In genomic region chr7:129801882-129802281, GRCh38 we compare ENCODE assay signal across 24 cellular contexts.
DNase-seq lines count a peak whose midpoint lies in the region; ATAC-seq, FAIRE-seq and TF ChIP-seq lines count a peak whose summit lies in the region.
"Had no signal": no experiment of that assay in that cellular context is flagged by ENCODE, and none has a peak within 500 bp of the region (broad histone marks: within the 10 kb centered on the region; RNA-seq: fewer than 3 reads in every experiment).

No MANE protein-coding gene starts in this region.

- in situ Hi-C loops in GM12878 (cut with MboI): no loop called here

- CTCF ChIA-PET in activated CD4-positive, alpha-beta T cell treated with anti-CD3 and anti-CD28 coated beads for 36 hours (lab: Charles Lee): no interaction called here
- CTCF ChIA-PET in activated CD4-positive, alpha-beta T cell treated with anti-CD3 and anti-CD28 coated beads, Interleukin-2, amount 10 ng/mL, durations not matched to agents 7 days and 5 days (lab: Charles Lee): no interaction called here
- CTCF ChIA-PET in GM12878 (lab: Yijun Ruan, JAX): no interaction called here
- CTCF ChIA-PET in activated CD8-positive, alpha-beta memory T cell treated with anti-CD3 and anti-CD28 coated beads, Interleukin-2, amount 10 ng/mL, durations not matched to agents 7 days and 5 days (lab: Charles Lee): no interaction called here
- CTCF ChIA-PET in CD4-positive, alpha-beta memory T cell (lab: Charles Lee; ENCODE audit: partially characterized antibody): no interaction called here

- ATAC-seq in activated CD4-positive, alpha-beta T cell treated with anti-CD3 and anti-CD28 coated beads for 36 hours: peak; percentile 33
- no peak for ATAC-seq in GM12878
- no peak for ATAC-seq in activated CD8-positive, alpha-beta memory T cell treated with anti-CD3 and anti-CD28 coated beads, Interleukin-2, amount 10 ng/mL, durations not matched to agents 7 days and 5 days
- ATAC-seq: HepG2; left colon; Right ventricle myocardium inferior; stimulated activated naive CD8-positive, alpha-beta T cell treated with anti-CD3 and anti-CD28 coated beads, Interleukin-15, Interleukin-2, amounts not matched to agents 100 U/mL and 50 U/mL, for 24 hours had no signal

- no peak overlapping the region for H3K4me2 ChIP-seq in GM12878 (ENCODE audit: control insufficient read depth, insufficient read depth)

- POLR2A ChIA-PET in activated CD4-positive, alpha-beta T cell treated with anti-CD3 and anti-CD28 coated beads for 36 hours (lab: Charles Lee): no interaction called here
- POLR2A ChIA-PET in activated CD4-positive, alpha-beta T cell treated with anti-CD3 and anti-CD28 coated beads, Interleukin-2, amount 10 ng/mL, durations not matched to agents 7 days and 5 days (lab: Charles Lee): no interaction called here
- POLR2A ChIA-PET in GM12878 (lab: Charles Lee): no interaction called here
- POLR2A ChIA-PET in CD4-positive, alpha-beta memory T cell (lab: Charles Lee; ENCODE audit: partially characterized antibody): no interaction called here

- TF ChIP-seq POLR2A in GM12878 (IDR thresholded peaks at IDR 0.05; ENCODE audit: low read depth, low read length): no peak

- H3K4me1 Mint-ChIP-seq in activated CD4-positive, alpha-beta T cell treated with anti-CD3 and anti-CD28 coated beads for 36 hours: no peaks in the 10 kb centered on the region
- no peaks in the 10 kb centered on the region for H3K4me1 Mint-ChIP-seq in activated CD4-positive, alpha-beta T cell treated with anti-CD3 and anti-CD28 coated beads, Interleukin-2, amount 10 ng/mL, durations not matched to agents 7 days and 5 days
- H3K4me1 Mint-ChIP-seq in activated T-cell treated with anti-CD3 and anti-CD28 coated beads, Interleukin-2, amount 50 U/mL, for 24 hours (ENCODE audit: low read depth): no peaks in the 10 kb centered on the region
- no peaks in the 10 kb centered on the region for H3K4me1 Mint-ChIP-seq in activated CD8-positive, alpha-beta memory T cell treated with anti-CD3 and anti-CD28 coated beads, Interleukin-2, amount 10 ng/mL, durations not matched to agents 7 days and 5 days
- no peaks in the 10 kb centered on the region for H3K4me1 Mint-ChIP-seq in CD4-positive, alpha-beta memory T cell
- H3K4me1 Mint-ChIP-seq: CD14-positive monocyte, naive B cell had no signal

- no peaks in the 10 kb centered on the region for H3K36me3 ChIP-seq in GM12878 (ENCODE audit: control insufficient read depth in 2 of 2, insufficient read depth in 2 of 2, low read length in 1 of 2)
- H3K36me3 ChIP-seq in CD4-positive, alpha-beta memory T cell (ENCODE audit: insufficient read depth, low read length): no peaks in the 10 kb centered on the region

- H3K36me3 Mint-ChIP-seq in activated CD4-positive, alpha-beta T cell treated with anti-CD3 and anti-CD28 coated beads for 36 hours (ENCODE audit: low read depth): no peaks in the 10 kb centered on the region
- no peaks in the 10 kb centered on the region for H3K36me3 Mint-ChIP-seq in activated CD4-positive, alpha-beta T cell treated with anti-CD3 and anti-CD28 coated beads, Interleukin-2, amount 10 ng/mL, durations not matched to agents 7 days and 5 days (ENCODE audit: low read depth)
- no peaks in the 10 kb centered on the region for H3K36me3 Mint-ChIP-seq in activated T-cell treated with anti-CD3 and anti-CD28 coated beads, Interleukin-2, amount 50 U/mL, for 24 hours (ENCODE audit: low read depth)
- H3K36me3 Mint-ChIP-seq in activated CD8-positive, alpha-beta memory T cell treated with anti-CD3 and anti-CD28 coated beads, Interleukin-2, amount 10 ng/mL, durations not matched to agents 7 days and 5 days: no peaks in the 10 kb centered on the region
- no peaks in the 10 kb centered on the region for H3K36me3 Mint-ChIP-seq in CD4-positive, alpha-beta memory T cell
- H3K36me3 Mint-ChIP-seq: CD14-positive monocyte, naive B cell had no signal

- no peaks in the 10 kb centered on the region for H4K20me1 ChIP-seq in GM12878 (ENCODE audit: control insufficient read depth, insufficient read depth)

- H3K9ac ChIP-seq in GM12878 (ENCODE audit: control insufficient read depth, insufficient read depth, low read length): no peak overlapping the region

- RAD21 ChIA-PET in GM12878 (lab: Charles Lee; ENCODE audit: unreplicated experiment): no interaction called here

- no peak for FAIRE-seq in GM12878 (lab: Jason Lieb, UNC)
- FAIRE-seq: HepG2 had no signal

- 48% methylated on average over 5 of the region's 5 CpGs for WGBS in GM12878 (ENCODE audit: insufficient coverage, insufficient replicate concordance, low lambda C conversion rate, missing lambda C conversion rate)

- DNase-seq in activated CD4-positive, alpha-beta T cell treated with anti-CD3 and anti-CD28 coated beads for 36 hours: no peak
- DNase-seq in activated CD4-positive, alpha-beta T cell treated with anti-CD3 and anti-CD28 coated beads, Interleukin-2, amount 10 ng/mL, durations not matched to agents 7 days and 5 days: no peak
- DNase-seq in NCI-H146 (lab: John Stamatoyannopoulos, UW) (peak; percentile 53), GM12878 (ENCODE audit: low read depth, low spot score) (no peak)
- no peak for DNase-seq in activated T-cell treated with anti-CD3 and anti-CD28 coated beads, Interleukin-2, amount 50 U/mL, for 24 hours
- DNase-seq in activated CD8-positive, alpha-beta memory T cell treated with anti-CD3 and anti-CD28 coated beads, Interleukin-2, amount 10 ng/mL, durations not matched to agents 7 days and 5 days: no peak
- DNase-seq in CD4-positive, alpha-beta memory T cell: no peak
- no peak for DNase-seq in activated T-cell treated with anti-CD3 and anti-CD28 coated beads, Interleukin-2, amount 50 U/mL, for 1 hour
- DNase-seq: activated CD4-positive, CD25-positive, alpha-beta regulatory T cell treated with anti-CD3 and anti-CD28 coated beads, Interleukin-2, amount 50 U/mL, for 72 hours; activated naive CD4-positive, alpha-beta T cell treated with anti-CD3 and anti-CD28 coated beads for 36 hours; activated T-cell treated with anti-CD3 and anti-CD28 coated beads, Interleukin-2, amount 50 U/mL, for 48 hours; left colon; mesenchymal stem cell; naive B cell; NCI-H1417 treated with DMSO at 0.1 percent for 48 hours; nucleus accumbens; OCI-M1; retina; stimulated activated CD4-positive, alpha-beta T cell treated with anti-CD3 and anti-CD28 coated beads, Interleukin-4, amount 100 ng/mL, for 4 hours; stimulated activated naive CD8-positive, alpha-beta T cell treated with anti-CD3 and anti-CD28 coated beads, Interleukin-15, Interleukin-2, amounts not matched to agents 100 U/mL and 50 U/mL, for 24 hours had no signal

- H3K4me3 ChIP-seq in GM12878: no peak overlapping the region
- H3K4me3 ChIP-seq in CD4-positive, alpha-beta memory T cell (ENCODE audit: low read length in 2 of 2): no peak overlapping the region

- H3K9me3 Mint-ChIP-seq in activated CD4-positive, alpha-beta T cell treated with anti-CD3 and anti-CD28 coated beads for 36 hours (ENCODE audit: low read depth): no peaks in the 10 kb centered on the region
- no peaks in the 10 kb centered on the region for H3K9me3 Mint-ChIP-seq in activated CD4-positive, alpha-beta T cell treated with anti-CD3 and anti-CD28 coated beads, Interleukin-2, amount 10 ng/mL, durations not matched to agents 7 days and 5 days
- H3K9me3 Mint-ChIP-seq in activated T-cell treated with anti-CD3 and anti-CD28 coated beads, Interleukin-2, amount 50 U/mL, for 24 hours: no peaks in the 10 kb centered on the region
- H3K9me3 Mint-ChIP-seq in activated CD8-positive, alpha-beta memory T cell treated with anti-CD3 and anti-CD28 coated beads, Interleukin-2, amount 10 ng/mL, durations not matched to agents 7 days and 5 days (ENCODE audit: low read depth): no peaks in the 10 kb centered on the region
- H3K9me3 Mint-ChIP-seq in CD4-positive, alpha-beta memory T cell: no peaks in the 10 kb centered on the region
- H3K9me3 Mint-ChIP-seq: activated naive CD4-positive, alpha-beta T cell treated with anti-CD3 and anti-CD28 coated beads for 36 hours; dendritic cell treated with granulocyte-macrophage colony-stimulating factor and Interleukin-4, amounts not matched to agents 40 ng/mL and 50 ng/mL, for 4 days; naive B cell had no signal

- H2AFZ ChIP-seq in GM12878 (ENCODE audit: control insufficient read depth, low read depth, low read length): no peak overlapping the region

- no peaks in the 10 kb centered on the region for H3K27me3 Mint-ChIP-seq in activated CD4-positive, alpha-beta T cell treated with anti-CD3 and anti-CD28 coated beads for 36 hours
- H3K27me3 Mint-ChIP-seq in activated CD4-positive, alpha-beta T cell treated with anti-CD3 and anti-CD28 coated beads, Interleukin-2, amount 10 ng/mL, durations not matched to agents 7 days and 5 days: no peaks in the 10 kb centered on the region
- H3K27me3 Mint-ChIP-seq in activated T-cell treated with anti-CD3 and anti-CD28 coated beads, Interleukin-2, amount 50 U/mL, for 24 hours: no peaks in the 10 kb centered on the region
- H3K27me3 Mint-ChIP-seq in activated CD8-positive, alpha-beta memory T cell treated with anti-CD3 and anti-CD28 coated beads, Interleukin-2, amount 10 ng/mL, durations not matched to agents 7 days and 5 days: peaks cover 3% of the 10 kb centered on the region
- H3K27me3 Mint-ChIP-seq in CD4-positive, alpha-beta memory T cell: peaks cover 0 to 4% of the 10 kb centered on the region in 2 donors

- TF ChIP-seq EP300 in GM12878 (IDR thresholded peaks at IDR 0.05; ENCODE audit: borderline replicate concordance in 1 of 2, control insufficient read depth in 1 of 2, low read depth in 2 of 2, low read length in 2 of 2): no peak

- BruUV-seq in GM12878 (replicated peaks; lab: Mats Ljungman, UMichigan): no TSS peak

- no peaks in the 10 kb centered on the region for H3K79me2 ChIP-seq in GM12878 (ENCODE audit: control insufficient read depth, insufficient read depth, low read length)

- H3K4me3 Mint-ChIP-seq in activated CD4-positive, alpha-beta T cell treated with anti-CD3 and anti-CD28 coated beads for 36 hours: no peak overlapping the region
- H3K4me3 Mint-ChIP-seq in activated CD4-positive, alpha-beta T cell treated with anti-CD3 and anti-CD28 coated beads, Interleukin-2, amount 10 ng/mL, durations not matched to agents 7 days and 5 days: no peak overlapping the region
- no peak overlapping the region for H3K4me3 Mint-ChIP-seq in activated T-cell treated with anti-CD3 and anti-CD28 coated beads, Interleukin-2, amount 50 U/mL, for 24 hours
- H3K4me3 Mint-ChIP-seq in activated CD8-positive, alpha-beta memory T cell treated with anti-CD3 and anti-CD28 coated beads, Interleukin-2, amount 10 ng/mL, durations not matched to agents 7 days and 5 days: no peak overlapping the region
- H3K4me3 Mint-ChIP-seq in CD4-positive, alpha-beta memory T cell: no peak overlapping the region
- H3K4me3 Mint-ChIP-seq: activated naive CD4-positive, alpha-beta T cell treated with anti-CD3 and anti-CD28 coated beads for 36 hours; CD14-positive monocyte; dendritic cell treated with granulocyte-macrophage colony-stimulating factor and Interleukin-4, amounts not matched to agents 40 ng/mL and 50 ng/mL, for 4 days; naive B cell had no signal

- no peak for TF ChIP-seq RAD21 in GM12878 (IDR thresholded peaks at IDR 0.05; ENCODE audit: insufficient read depth, low read depth, low read length)

- SMC1A ChIA-PET in GM12878 (lab: Charles Lee; ENCODE audit: uncharacterized antibody, unreplicated experiment): no interaction called here

- intact Hi-C loops in activated CD4-positive, alpha-beta T cell treated with anti-CD3 and anti-CD28 coated beads for 36 hours (cut with DNase I, micrococcal nuclease): no loop called here
- intact Hi-C loops in GM12878 (cut with micrococcal nuclease; ENCODE audit: unreplicated experiment): no loop called here
- intact Hi-C loops in CD4-positive, alpha-beta memory T cell (cut with micrococcal nuclease): no loop called here

- no peak overlapping the region for H3K27ac ChIP-seq in GM12878 (ENCODE audit: control insufficient read depth, insufficient read depth)
- no peak overlapping the region for H3K27ac ChIP-seq in CD4-positive, alpha-beta memory T cell (ENCODE audit: low read depth, low read length)

- H3K4me1 ChIP-seq in GM12878 (ENCODE audit: control insufficient read depth, insufficient read depth, low read length): no peaks in the 10 kb centered on the region
- no peaks in the 10 kb centered on the region for H3K4me1 ChIP-seq in CD4-positive, alpha-beta memory T cell (ENCODE audit: insufficient read depth, low read length)

- H3K27me3 ChIP-seq in GM12878 (replicated peaks in 1 of 2; ENCODE audit: control insufficient read depth in 2 of 2, insufficient read depth in 2 of 2, low read length in 1 of 2): no peaks in the 10 kb centered on the region; a peak in 1 of 4 replicates
- no peaks in the 10 kb centered on the region for H3K27me3 ChIP-seq in CD4-positive, alpha-beta memory T cell (ENCODE audit: insufficient read depth, low read length)

- H3K27ac Mint-ChIP-seq in activated CD4-positive, alpha-beta T cell treated with anti-CD3 and anti-CD28 coated beads for 36 hours: no peak overlapping the region
- no peak overlapping the region for H3K27ac Mint-ChIP-seq in activated CD4-positive, alpha-beta T cell treated with anti-CD3 and anti-CD28 coated beads, Interleukin-2, amount 10 ng/mL, durations not matched to agents 7 days and 5 days
- no peak overlapping the region for H3K27ac Mint-ChIP-seq in activated T-cell treated with anti-CD3 and anti-CD28 coated beads, Interleukin-2, amount 50 U/mL, for 24 hours
- H3K27ac Mint-ChIP-seq in activated CD8-positive, alpha-beta memory T cell treated with anti-CD3 and anti-CD28 coated beads, Interleukin-2, amount 10 ng/mL, durations not matched to agents 7 days and 5 days: no peak overlapping the region
- H3K27ac Mint-ChIP-seq in CD4-positive, alpha-beta memory T cell: no peak overlapping the region
- H3K27ac Mint-ChIP-seq: activated naive CD4-positive, alpha-beta T cell treated with anti-CD3 and anti-CD28 coated beads for 36 hours; dendritic cell treated with granulocyte-macrophage colony-stimulating factor and Interleukin-4, amounts not matched to agents 40 ng/mL and 50 ng/mL, for 4 days had no signal

- TF ChIP-seq CTCF in GM12878 (IDR thresholded peaks at IDR 0.05 in 2 of 3, conservative IDR thresholded peaks at IDR 0.05 in 1 of 3; ENCODE audit: control insufficient read depth in 2 of 3, extremely low read depth in 1 of 3, insufficient read depth in 1 of 3, low read depth in 3 of 3, low read length in 3 of 3): no peak

- H3K9me3 ChIP-seq in GM12878 (replicated peaks; ENCODE audit: control insufficient read depth, insufficient read depth, low read length): no peaks in the 10 kb centered on the region
- no peaks in the 10 kb centered on the region for H3K9me3 ChIP-seq in CD4-positive, alpha-beta memory T cell (ENCODE audit: control insufficient read depth in 1 of 2, low read length in 2 of 2)
